In genomic region chr10:12195603-12196506, GRCh38 we compare ENCODE assay signal across 8 cellular contexts. TPM values are rescaled to one million over a fixed set of nuclear protein-coding genes. Genes with fewer than 3 reads are reported as not detected.
A peak's percentile ranks its signal among the peaks of the same experiment; 100 is the strongest.
DNase-seq lines count a peak whose midpoint lies in the region; ATAC-seq and TF ChIP-seq lines count a peak whose summit lies in the region.

CDC123 (plus strand) TSS chr10:12196188; CDS start chr10:12196246, 58 bp downstream.
NUDT5 (minus strand) TSS chr10:12195891; CDS start chr10:12186291, 9,600 bp downstream.

- CTCF ChIA-PET in PC-3 (lab: Charles Lee) = no interaction called here

- TF ChIP-seq CTCF in PC-3 (conservative IDR thresholded peaks at IDR 0.05; ENCODE audit: low read depth, low read length) (no peak), epithelial cell of proximal tubule (conservative IDR thresholded peaks at IDR 0.05; ENCODE audit: low read depth, low read length) (no peak)

- DNase-seq in DMS153 treated with DMSO at 0.1 percent for 48 hours (lab: John Stamatoyannopoulos, UW; ENCODE audit: unreplicated experiment) = peak; percentile 48
- DNase-seq in PC-3 = peak; percentile 72
- peak; percentile 84 for DNase-seq in activated T-cell treated with anti-CD3 and anti-CD28 coated beads for 48 hours (ENCODE audit: low read depth)
- peak; percentile 78 for DNase-seq in epithelial cell of proximal tubule (ENCODE audit: low read depth)
- peak; percentile 90 for DNase-seq in mucosa of gallbladder (ENCODE audit: low spot score)
- peak; percentile 73 for DNase-seq in stimulated activated CD8-positive, alpha-beta memory T cell treated with anti-CD3 and anti-CD28 coated beads, Interleukin-4, amount 100 ng/mL, for 24 hours (ENCODE audit: low read depth)

- peaks cover 7% of the 10 kb centered on the region; the same call in 1 of the 2 replicates for H3K36me3 ChIP-seq in PC-3 (ENCODE audit: low read depth, low read length)

- peak within 1 kb of the TSS; percentile 98 for H3K4me3 ChIP-seq in PC-3 (ENCODE audit: low read length)
- peak within 1 kb of the TSS; percentile 94 for H3K4me3 ChIP-seq in epithelial cell of proximal tubule (ENCODE audit: low read depth, low read length)

- intact Hi-C loops in PC-3 (cut with micrococcal nuclease) = no loop called here

- H3K27me3 ChIP-seq in PC-3 (ENCODE audit: low read length) = no peaks in the 10 kb centered on the region

- H3K36me3 Mint-ChIP-seq in IgD-negative memory B cell = peaks cover 3% of the 10 kb centered on the region

- H3K27ac Mint-ChIP-seq in IgD-negative memory B cell = peak within 1 kb of the TSS; percentile 97 to 100 (median 99)

- peaks cover 83% of the 10 kb centered on the region for H3K79me2 ChIP-seq in PC-3 (ENCODE audit: low read length)

- H4K20me1 ChIP-seq in PC-3 (ENCODE audit: low read length) = peaks cover 4% of the 10 kb centered on the region; the same call in 1 of the 2 replicates

- no peaks in the 10 kb centered on the region for H3K9me3 ChIP-seq in PC-3 (ENCODE audit: low read length)

- peak within 1 kb of the TSS; percentile 98 to 100 (median 100) for H3K4me3 Mint-ChIP-seq in IgD-negative memory B cell

- peak within 1 kb of the TSS; percentile 77 for H3K27ac ChIP-seq in PC-3 (ENCODE audit: low read length)

- H3K4me2 ChIP-seq in PC-3 (ENCODE audit: low read length) = peak within 1 kb of the TSS; percentile 90

- POLR2A ChIA-PET in PC-3 (lab: Charles Lee; ENCODE audit: unreplicated experiment) = interaction anchor here (0.6 to 1.1 kb wide), 2 partner anchors 25 to 438 kb away, joined by 3 to 9 read pairs; no protein-coding TSS in a partner anchor

- H3F3A ChIP-seq in PC-3 (ENCODE audit: low read length, unreplicated experiment) = no peaks in the 10 kb centered on the region

- H3K9me2 ChIP-seq in PC-3 (replicated peaks; ENCODE audit: low read length) = no peaks in the 10 kb centered on the region

- peaks cover 11% of the 10 kb centered on the region; the same call in 1 of the 2 replicates for H3K4me1 ChIP-seq in PC-3 (ENCODE audit: insufficient read depth, low read length)

- no peaks in the 10 kb centered on the region for H3K9me3 Mint-ChIP-seq in IgD-negative memory B cell

- BruUV-seq in PC-3 (replicated peaks; lab: Mats Ljungman, UMichigan) = no TSS peak

- H3K27me3 Mint-ChIP-seq in IgD-negative memory B cell = no peaks in the 10 kb centered on the region

- H3K9ac ChIP-seq in PC-3 (ENCODE audit: low read length) = peak within 1 kb of the TSS; percentile 93

- peak within 1 kb of the TSS; percentile 89 for H2AFZ ChIP-seq in PC-3 (ENCODE audit: low read length)

- H3K4me1 Mint-ChIP-seq in IgD-negative memory B cell = peaks cover 32 to 40% (median 39%) of the 10 kb centered on the region in 3 donors

- ATAC-seq in GM21576 (IDR thresholded peaks at IDR 0.05; ENCODE audit: unreplicated experiment) (peak; percentile 86), PC-3 (peak; percentile 91)

RNA-seq across cellular contexts. Expression of gene CDC123, which starts in this region (rescaled TPM):
- polyA plus RNA-seq in IgD-negative memory B cell = 104 TPM
- total RNA-seq in PC-3 (2014; rRNA removed) = 74.2 and 110 TPM in 2 replicates
- 96.5 and 174 TPM in 2 replicates for total RNA-seq in epithelial cell of proximal tubule
- 39.4 TPM for total RNA-seq in mucosa of gallbladder

RNA-seq across cellular contexts. Expression of gene NUDT5, which starts in this region (rescaled TPM):
- 48.6 TPM for polyA plus RNA-seq in IgD-negative memory B cell
- total RNA-seq in PC-3 (2014; rRNA removed) (39.3 and 57.0 TPM in 2 replicates), epithelial cell of proximal tubule (64.5 and 106 TPM in 2 replicates), mucosa of gallbladder (32.8 TPM)

Comparison
In these comparisons a context has a peak if more than half of its experiments do, and no peak if none do; other contexts are left out.
1. Peak in every context shown above with its lines: DNase-seq, ATAC-seq, H3K4me3 ChIP-seq and H3K27ac ChIP-seq.